1 cellular context compared by ENCODE assay signal in the genomic region with DNA sequence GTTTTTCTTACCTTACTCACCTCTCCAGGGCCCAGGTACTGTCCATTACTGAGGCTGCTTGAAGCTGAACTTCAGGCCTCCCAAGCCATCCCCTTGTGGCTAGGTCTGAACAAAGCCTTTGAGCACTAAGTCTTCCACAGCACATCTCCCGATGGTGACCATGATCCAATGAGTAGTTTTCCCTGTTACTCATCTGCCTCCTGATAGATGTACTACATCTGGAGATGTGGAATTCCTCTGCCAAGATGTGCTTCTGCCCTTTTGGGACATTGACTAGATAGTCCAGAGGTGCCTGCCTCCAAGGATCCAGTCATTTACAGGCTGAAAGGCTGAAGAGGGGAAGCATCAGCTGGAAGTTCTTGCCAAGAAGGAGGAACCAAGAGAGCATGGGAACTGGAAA.
TF ChIP-seq lines count a peak whose summit lies in the region.

No MANE protein-coding gene starts in this region.

TF ChIP-seq in HCT116, 20 proteins besides CTCF, POLR2A, EP300 and RAD21:
- TF ChIP-seq ZNF274 (IDR thresholded peaks at IDR 0.05; ENCODE audit: low read depth, low read length) (no peak), SRF (IDR thresholded peaks at IDR 0.05; ENCODE audit: low read depth) (no peak), ZFX (IDR thresholded peaks at IDR 0.05) (no peak), SIN3A (IDR thresholded peaks at IDR 0.05; ENCODE audit: low read depth) (no peak), FOSL1 (IDR thresholded peaks at IDR 0.05; ENCODE audit: low read depth) (no peak), EGR1 (IDR thresholded peaks at IDR 0.05; ENCODE audit: low read depth) (no peak), YY1 (IDR thresholded peaks at IDR 0.05; ENCODE audit: extremely low read depth, insufficient replicate concordance, low read depth, low read length) (no peak), CBX3 (IDR thresholded peaks at IDR 0.05; ENCODE audit: low read depth) (no peak), EZH2 (IDR thresholded peaks at IDR 0.05) (no peak), SP1 (IDR thresholded peaks at IDR 0.05; ENCODE audit: low read depth) (no peak), EZH2phosphoT487 (IDR thresholded peaks at IDR 0.05; ENCODE audit: borderline replicate concordance) (no peak), POLR2AphosphoS5 (IDR thresholded peaks at IDR 0.05; ENCODE audit: low read depth, low read length) (no peak), JUND (IDR thresholded peaks at IDR 0.05) (no peak), CEBPB (IDR thresholded peaks at IDR 0.05; ENCODE audit: low read depth) (no peak), TCF7L2 (IDR thresholded peaks at IDR 0.05; ENCODE audit: borderline replicate concordance, extremely low read depth, insufficient read depth, insufficient read length) (no peak), ELF1 (IDR thresholded peaks at IDR 0.05; ENCODE audit: borderline replicate concordance, low read depth) (no peak)
- TF ChIP-seq, protein P1, sequence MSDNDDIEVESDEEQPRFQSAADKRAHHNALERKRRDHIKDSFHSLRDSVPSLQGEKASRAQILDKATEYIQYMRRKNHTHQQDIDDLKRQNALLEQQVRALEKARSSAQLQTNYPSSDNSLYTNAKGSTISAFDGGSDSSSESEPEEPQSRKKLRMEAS (IDR thresholded peaks at IDR 0.05): no peak
- TF ChIP-seq, protein P2, sequence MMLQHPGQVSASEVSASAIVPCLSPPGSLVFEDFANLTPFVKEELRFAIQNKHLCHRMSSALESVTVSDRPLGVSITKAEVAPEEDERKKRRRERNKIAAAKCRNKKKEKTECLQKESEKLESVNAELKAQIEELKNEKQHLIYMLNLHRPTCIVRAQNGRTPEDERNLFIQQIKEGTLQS (IDR thresholded peaks at IDR 0.05): no peak
- TF ChIP-seq, protein P3, sequence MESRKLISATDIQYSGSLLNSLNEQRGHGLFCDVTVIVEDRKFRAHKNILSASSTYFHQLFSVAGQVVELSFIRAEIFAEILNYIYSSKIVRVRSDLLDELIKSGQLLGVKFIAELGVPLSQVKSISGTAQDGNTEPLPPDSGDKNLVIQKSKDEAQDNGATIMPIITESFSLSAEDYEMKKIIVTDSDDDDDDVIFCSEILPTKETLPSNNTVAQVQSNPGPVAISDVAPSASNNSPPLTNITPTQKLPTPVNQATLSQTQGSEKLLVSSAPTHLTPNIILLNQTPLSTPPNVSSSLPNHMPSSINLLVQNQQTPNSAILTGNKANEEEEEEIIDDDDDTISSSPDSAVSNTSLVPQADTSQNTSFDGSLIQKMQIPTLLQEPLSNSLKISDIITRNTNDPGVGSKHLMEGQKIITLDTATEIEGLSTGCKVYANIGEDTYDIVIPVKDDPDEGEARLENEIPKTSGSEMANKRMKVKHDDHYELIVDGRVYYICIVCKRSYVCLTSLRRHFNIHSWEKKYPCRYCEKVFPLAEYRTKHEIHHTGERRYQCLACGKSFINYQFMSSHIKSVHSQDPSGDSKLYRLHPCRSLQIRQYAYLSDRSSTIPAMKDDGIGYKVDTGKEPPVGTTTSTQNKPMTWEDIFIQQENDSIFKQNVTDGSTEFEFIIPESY (IDR thresholded peaks at IDR 0.05; ENCODE audit: extremely low read depth, insufficient replicate concordance, low read length): no peak
- TF ChIP-seq, protein P4, sequence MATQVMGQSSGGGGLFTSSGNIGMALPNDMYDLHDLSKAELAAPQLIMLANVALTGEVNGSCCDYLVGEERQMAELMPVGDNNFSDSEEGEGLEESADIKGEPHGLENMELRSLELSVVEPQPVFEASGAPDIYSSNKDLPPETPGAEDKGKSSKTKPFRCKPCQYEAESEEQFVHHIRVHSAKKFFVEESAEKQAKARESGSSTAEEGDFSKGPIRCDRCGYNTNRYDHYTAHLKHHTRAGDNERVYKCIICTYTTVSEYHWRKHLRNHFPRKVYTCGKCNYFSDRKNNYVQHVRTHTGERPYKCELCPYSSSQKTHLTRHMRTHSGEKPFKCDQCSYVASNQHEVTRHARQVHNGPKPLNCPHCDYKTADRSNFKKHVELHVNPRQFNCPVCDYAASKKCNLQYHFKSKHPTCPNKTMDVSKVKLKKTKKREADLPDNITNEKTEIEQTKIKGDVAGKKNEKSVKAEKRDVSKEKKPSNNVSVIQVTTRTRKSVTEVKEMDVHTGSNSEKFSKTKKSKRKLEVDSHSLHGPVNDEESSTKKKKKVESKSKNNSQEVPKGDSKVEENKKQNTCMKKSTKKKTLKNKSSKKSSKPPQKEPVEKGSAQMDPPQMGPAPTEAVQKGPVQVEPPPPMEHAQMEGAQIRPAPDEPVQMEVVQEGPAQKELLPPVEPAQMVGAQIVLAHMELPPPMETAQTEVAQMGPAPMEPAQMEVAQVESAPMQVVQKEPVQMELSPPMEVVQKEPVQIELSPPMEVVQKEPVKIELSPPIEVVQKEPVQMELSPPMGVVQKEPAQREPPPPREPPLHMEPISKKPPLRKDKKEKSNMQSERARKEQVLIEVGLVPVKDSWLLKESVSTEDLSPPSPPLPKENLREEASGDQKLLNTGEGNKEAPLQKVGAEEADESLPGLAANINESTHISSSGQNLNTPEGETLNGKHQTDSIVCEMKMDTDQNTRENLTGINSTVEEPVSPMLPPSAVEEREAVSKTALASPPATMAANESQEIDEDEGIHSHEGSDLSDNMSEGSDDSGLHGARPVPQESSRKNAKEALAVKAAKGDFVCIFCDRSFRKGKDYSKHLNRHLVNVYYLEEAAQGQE (IDR thresholded peaks at IDR 0.05; ENCODE audit: low read depth): no peak
